In the genomic region with DNA sequence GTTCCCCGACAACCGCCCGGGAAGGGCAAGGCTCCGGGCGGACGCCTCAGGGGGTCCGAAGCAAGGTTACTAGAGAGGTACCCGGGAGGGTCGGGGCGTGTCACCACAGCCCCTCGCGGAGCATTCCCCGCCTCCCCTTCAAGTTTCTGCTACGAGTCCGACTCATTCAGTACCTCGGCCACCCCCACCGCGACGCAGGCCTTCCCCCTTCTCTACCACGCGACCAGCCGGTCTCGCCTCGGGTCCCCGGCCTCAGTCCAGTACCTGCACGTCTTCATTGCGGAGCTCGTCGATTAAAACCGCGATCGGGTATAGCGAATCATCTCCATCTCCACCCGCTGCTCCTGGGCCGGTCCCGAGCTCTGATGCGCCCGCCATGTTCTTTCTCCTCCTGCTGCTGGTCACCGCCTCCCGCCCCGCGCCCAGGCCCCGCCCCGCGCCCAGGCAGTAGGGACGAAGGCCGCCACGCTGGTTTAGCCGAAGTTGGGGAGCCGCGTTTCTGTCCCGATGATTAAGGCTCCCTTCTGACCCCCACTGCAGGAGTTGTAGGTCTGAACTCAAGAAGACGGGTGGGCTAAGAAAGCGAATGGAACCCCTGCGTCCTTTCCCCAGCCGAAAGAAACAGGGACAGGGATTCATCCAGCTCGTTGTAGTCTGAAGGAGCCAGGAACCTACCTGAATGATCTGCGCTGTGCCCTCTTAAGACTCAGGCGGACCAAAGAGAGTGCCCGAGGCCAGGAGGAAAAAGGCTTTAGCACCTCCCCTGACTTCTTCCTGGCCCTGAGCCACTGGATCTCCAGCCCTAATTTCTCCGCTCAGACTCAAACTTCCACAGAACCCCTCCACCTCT, we compare ENCODE assay signal across 8 cellular contexts. TPM values are rescaled to one million over a fixed set of nuclear protein-coding genes. Genes with fewer than 3 reads are reported as not detected.
DNase-seq lines count a peak whose midpoint lies in the region; ATAC-seq and TF ChIP-seq lines count a peak whose summit lies in the region.

TSS of gene PPP2R1B (minus strand) at position 406 of the 850 bp plus-strand sequence. CDS start at position 378, 28 bp downstream.

- H3K4me3 ChIP-seq in AG09309 (ENCODE audit: control insufficient read depth, low read depth, low read length) (peak within 1 kb of the TSS; percentile 86), choroid plexus epithelial cell (ENCODE audit: low read depth, low read length) (peak within 1 kb of the TSS; percentile 88)

- TF ChIP-seq POLR2A in GM18951 (IDR thresholded peaks at IDR 0.05; ENCODE audit: extremely low read depth, insufficient read depth, insufficient read length), result peak; percentile 75

- intact Hi-C loops in activated CD4-positive, alpha-beta T cell treated with anti-CD3 and anti-CD28 coated beads for 36 hours (cut with DNase I, micrococcal nuclease), result loop anchor here (1.0 to 10.0 kb wide), 8 partner anchors 105 to 1546 kb away; partner anchors contain the start of genes SIK2 (in 2 of the 2), ALG9 (in 1 of the 2), CFAP68 (in 1 of the 2) and FDXACB1 (in 1 of the 2)

- peak; percentile 96 for ATAC-seq in HG03175 (IDR thresholded peaks at IDR 0.05; ENCODE audit: unreplicated experiment)
- ATAC-seq in activated CD4-positive, alpha-beta T cell treated with anti-CD3 and anti-CD28 coated beads for 36 hours, result peak; percentile 95

- peak within 1 kb of the TSS; percentile 85 for H3K4me3 Mint-ChIP-seq in activated CD4-positive, alpha-beta T cell treated with anti-CD3 and anti-CD28 coated beads for 36 hours

- CTCF ChIA-PET in activated CD4-positive, alpha-beta T cell treated with anti-CD3 and anti-CD28 coated beads for 36 hours (lab: Charles Lee), result interaction anchor here (0.6 to 6.3 kb wide), 7 partner anchors 8 to 337 kb away, joined by 3 to 55 read pairs (median 7); no protein-coding TSS in a partner anchor

- in situ Hi-C loops in GM18951 (cut with MboI; ENCODE audit: low sequenced_read_pairs, unreplicated experiment), result loop anchor here (5.0 kb wide), 1 partner anchor 164 kb away; the partner anchor contains the start of gene SIK2

- H3K9me3 Mint-ChIP-seq in activated CD4-positive, alpha-beta T cell treated with anti-CD3 and anti-CD28 coated beads for 36 hours (ENCODE audit: low read depth), result no peaks in the 10 kb centered on the region

- H3K4me1 Mint-ChIP-seq in activated CD4-positive, alpha-beta T cell treated with anti-CD3 and anti-CD28 coated beads for 36 hours, result peaks cover 32% of the 10 kb centered on the region

- H3K27ac Mint-ChIP-seq in activated CD4-positive, alpha-beta T cell treated with anti-CD3 and anti-CD28 coated beads for 36 hours, result peak within 1 kb of the TSS; percentile 98

- TF ChIP-seq CTCF in AG09309 (IDR thresholded peaks at IDR 0.05; ENCODE audit: control insufficient read depth, insufficient read depth, low read depth, low read length, missing control alignments) (no peak), choroid plexus epithelial cell (conservative IDR thresholded peaks at IDR 0.05; ENCODE audit: low read depth, low read length) (no peak)

- H3K27me3 Mint-ChIP-seq in activated CD4-positive, alpha-beta T cell treated with anti-CD3 and anti-CD28 coated beads for 36 hours, result no peaks in the 10 kb centered on the region

- peaks cover 34% of the 10 kb centered on the region for H3K36me3 Mint-ChIP-seq in activated CD4-positive, alpha-beta T cell treated with anti-CD3 and anti-CD28 coated beads for 36 hours (ENCODE audit: low read depth)

- POLR2A ChIA-PET in activated CD4-positive, alpha-beta T cell treated with anti-CD3 and anti-CD28 coated beads for 36 hours (lab: Charles Lee), result interaction anchor here (0.6 to 1.1 kb wide), 5 partner anchors 10 to 173 kb away, joined by 3 to 5 read pairs (median 3); partner anchors contain the start of gene SIK2

- DNase-seq in AG09309 (ENCODE audit: low read depth) (no peak), NCI-H446 treated with DMSO at 0.1 percent for 48 hours (lab: John Stamatoyannopoulos, UW) (peak; percentile 54), choroid plexus epithelial cell (ENCODE audit: low read depth) (peak; percentile 64), kidney glomerular epithelial cell (lab: John Stamatoyannopoulos, UW) (peak; percentile 82)
- DNase-seq in activated CD4-positive, alpha-beta T cell treated with anti-CD3 and anti-CD28 coated beads for 36 hours, result peak; percentile 85
- peak; percentile 49 to 65 (median 56) for DNase-seq in stimulated activated CD4-positive, alpha-beta T cell treated with anti-CD3 and anti-CD28 coated beads, Interleukin-1b, Interleukin-23, amount 100 ng/mL, for 24 hours (ENCODE audit: low read depth in 4 of 4, low spot score in 1 of 4)

RNA-seq across cellular contexts. Expression of gene PPP2R1B, which starts in this region (rescaled TPM):
- 10 to 100 TPM; 39.1 to 53.9 TPM for total RNA-seq in activated CD4-positive, alpha-beta T cell treated with anti-CD3 and anti-CD28 coated beads for 36 hours
